Comparison of ENCODE assay signal across 9 cellular contexts in genomic region chr18:10482985-10483949, GRCh38. TPM values are rescaled to one million over a fixed set of nuclear protein-coding genes. Genes with fewer than 3 reads are reported as not detected.
DNase-seq lines count a peak whose midpoint lies in the region; ATAC-seq and TF ChIP-seq lines count a peak whose summit lies in the region.
"Had no signal": no experiment of that assay in that cellular context is flagged by ENCODE, and none has a peak within 500 bp of the region (broad histone marks: within the 10 kb centered on the region; RNA-seq: fewer than 3 reads in every experiment).

No MANE protein-coding gene starts in this region.

- 0 out of 22 replicates have a peak, but pooled peaks cover 0 to 2% (median 0%) of the 10 kb centered on the region in 11 experiments for H3K9me3 ChIP-seq in BLaER1 treated with 17β-estradiol and CSF1 and Interleukin-3, amounts not matched to agents 10 nM and 100 nM (replicated peaks in 1 of 11)
- H3K9me3 ChIP-seq in body of pancreas (no peaks in the 10 kb centered on the region), BE2C (no peaks in the 10 kb centered on the region)

- H3K36me3 ChIP-seq in BLaER1 treated with 17β-estradiol and CSF1 and Interleukin-3, amounts not matched to agents 10 nM and 100 nM = peaks cover 0 to 7% (median 0%) of the 10 kb centered on the region in 11 experiments; a peak in 4 of 22 replicates
- no peaks in the 10 kb centered on the region for H3K36me3 ChIP-seq in body of pancreas (replicated peaks in 1 of 2; ENCODE audit: insufficient read depth in 1 of 2, low read depth in 2 of 2)
- H3K36me3 ChIP-seq in BE2C = no peaks in the 10 kb centered on the region
- H3K36me3 ChIP-seq in H7 (replicated peaks; ENCODE audit: control insufficient read depth, insufficient read depth, low read length) = no peaks in the 10 kb centered on the region

- WGBS in body of pancreas, 2 donors = 64 to 67% methylated on average over 16 to 20 of the region's 20 CpGs

- peaks cover 64 to 91% (median 81%) of the 10 kb centered on the region in 10 experiments for H3K4me1 ChIP-seq in BLaER1 treated with 17β-estradiol and CSF1 and Interleukin-3, amounts not matched to agents 10 nM and 100 nM
- H3K4me1 ChIP-seq in body of pancreas = peaks cover 11% of the 10 kb centered on the region
- no peaks in the 10 kb centered on the region for H3K4me1 ChIP-seq in BE2C

- ATAC-seq in GM19372 (IDR thresholded peaks at IDR 0.05; ENCODE audit: low read depth, unreplicated experiment) (peak; percentile 80), HG03159 (IDR thresholded peaks at IDR 0.05; ENCODE audit: unreplicated experiment) (peak; percentile 73), body of pancreas (peak; percentile 42)

- no peak for TF ChIP-seq POLR2A in body of pancreas (IDR thresholded peaks at IDR 0.05)

- peak overlapping the region in 9 of 11 experiments; percentile 8 to 61 (median 52); a peak in 14 of 22 replicates for H3K9ac ChIP-seq in BLaER1 treated with 17β-estradiol and CSF1 and Interleukin-3, amounts not matched to agents 10 nM and 100 nM

- intact Hi-C loops in body of pancreas (cut with DNase I) = no loop called here

- DNase-seq in body of pancreas (peak in 2 of 4 donors; percentile 23 to 35), G401 (ENCODE audit: low spot score) (no peak), BE2C (no peak), H7 (no peak), NCI-H2227 (lab: John Stamatoyannopoulos, UW; ENCODE audit: unreplicated experiment) (no peak)

- peak overlapping the region; percentile 76 to 98 (median 87) for H3K4me2 ChIP-seq in BLaER1 treated with 17β-estradiol and CSF1 and Interleukin-3, amounts not matched to agents 10 nM and 100 nM

- in situ Hi-C loops in G401 (cut with HindIII; ENCODE audit: low sequenced_read_pairs) = no loop called here

- no peaks in the 10 kb centered on the region for H4K20me1 ChIP-seq in BLaER1 treated with 17β-estradiol and CSF1 and Interleukin-3, amounts not matched to agents 10 nM and 100 nM

- H3K27ac ChIP-seq in BLaER1 treated with 17β-estradiol and CSF1 and Interleukin-3, amounts not matched to agents 10 nM and 100 nM = peak overlapping the region in 10 of 11 experiments; percentile 0 to 75 (median 58); a peak in 19 of 22 replicates
- peak overlapping the region in 2 of 4 donors; percentile 33 to 36 for H3K27ac ChIP-seq in body of pancreas

- H3K27me3 ChIP-seq in BLaER1 treated with 17β-estradiol and CSF1 and Interleukin-3, amounts not matched to agents 10 nM and 100 nM = no peaks in the 10 kb centered on the region
- H3K27me3 ChIP-seq in body of pancreas (no peaks in the 10 kb centered on the region), BE2C (no peaks in the 10 kb centered on the region), H7 (ENCODE audit: control insufficient read depth, insufficient read depth, low read length) (peaks cover 17% of the 10 kb centered on the region; the same call in 1 of the 2 replicates)

- TF ChIP-seq CTCF in body of pancreas (IDR thresholded peaks at IDR 0.05) = no peak
- no peak for TF ChIP-seq CTCF in BE2C (IDR thresholded peaks at IDR 0.05; ENCODE audit: low read depth, low read length)

- H3K4me3 ChIP-seq in BLaER1 treated with 17β-estradiol and CSF1 and Interleukin-3, amounts not matched to agents 10 nM and 100 nM = peak overlapping the region in 5 of 10 experiments; percentile 16 to 27 (median 21); a peak in 7 of 20 replicates
- H3K4me3 ChIP-seq in body of pancreas = no peak overlapping the region
- no peak overlapping the region for H3K4me3 ChIP-seq in BE2C (ENCODE audit: low read depth, low read length)
- no peak overlapping the region for H3K4me3 ChIP-seq in H7 (ENCODE audit: insufficient read depth, low read depth, low read length)

RNA-seq across cellular contexts. Expression of gene APCDD1, which starts 28.8 kb away (rescaled TPM):
- total RNA-seq in body of pancreas = 10 to 100 TPM in 1 of 2 donors, 1 to 10 TPM in 1; 8.6 to 31.3 TPM
- not detected in 2 replicates for total RNA-seq in G401 (2014; rRNA removed; shearing (Covaris generic))
- polyA plus RNA-seq in BE2C (2012; ENCODE audit: insufficient read depth, insufficient read length, low read depth) = not detected
- 26.8 and 40.2 TPM in 2 replicates for total RNA-seq in H7 (2014; rRNA removed; shearing (Covaris generic))
- total RNA-seq: NCI-H460 had no signal

RNA-seq across cellular contexts. Expression of gene NAPG, which starts 42.6 kb away (rescaled TPM):
- total RNA-seq in body of pancreas = 10 to 100 TPM; 22.4 to 27.5 TPM
- 21.4 and 25.7 TPM in 2 replicates for total RNA-seq in G401 (2014; rRNA removed; shearing (Covaris generic))
- 12.7 TPM for polyA plus RNA-seq in BE2C (2012; ENCODE audit: insufficient read depth, insufficient read length, low read depth)
- total RNA-seq in H7 (2014; rRNA removed; shearing (Covaris generic)) = 32.1 and 34.7 TPM in 2 replicates
